In the genomic region with DNA sequence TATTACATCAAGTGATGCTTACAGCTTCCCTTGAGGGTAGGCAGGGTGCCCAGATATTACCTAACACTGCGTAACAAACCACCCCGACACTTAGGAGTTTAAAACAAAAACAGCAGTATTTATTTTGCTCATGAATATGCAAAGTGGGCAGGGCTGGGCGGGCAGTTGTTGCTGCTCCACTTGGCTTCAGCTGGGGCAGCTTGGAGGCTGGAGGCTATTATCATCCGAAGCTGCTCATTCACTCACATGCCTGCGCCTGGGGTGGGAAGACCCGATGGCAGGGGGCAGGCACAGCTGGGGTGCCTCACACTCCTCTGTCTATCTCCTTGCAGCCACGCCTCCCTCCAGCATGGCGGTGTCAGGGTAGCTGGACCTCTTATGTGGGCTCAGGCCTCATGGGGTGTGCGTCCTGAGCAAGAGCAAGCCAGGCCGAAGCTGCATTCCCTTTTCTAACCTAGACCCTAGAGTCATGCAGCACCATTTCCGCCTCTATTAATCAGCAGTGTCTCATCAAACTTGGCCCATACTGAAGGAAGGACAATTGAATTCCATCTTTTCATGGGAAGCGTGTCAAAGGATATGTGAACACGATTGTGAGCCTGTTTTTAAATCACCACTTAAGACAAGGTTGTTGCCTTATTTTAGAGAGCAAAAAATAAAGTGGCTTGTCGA, we compare ENCODE assay signal across 23 cellular contexts. TPM values are rescaled to one million over a fixed set of nuclear protein-coding genes. Genes with fewer than 3 reads are reported as not detected.
DNase-seq lines count a peak whose midpoint lies in the region; ATAC-seq and TF ChIP-seq lines count a peak whose summit lies in the region.
"Had no signal": no experiment of that assay in that cellular context is flagged by ENCODE, and none has a peak within 500 bp of the region (broad histone marks: within the 10 kb centered on the region; RNA-seq: fewer than 3 reads in every experiment).

No MANE protein-coding gene starts in this region.

- H3K27ac ChIP-seq in mesendoderm (ENCODE audit: low read depth, low read length) = no peak overlapping the region
- H3K27ac ChIP-seq: cardiac muscle cell, parathyroid adenoma, transverse colon had no signal

- H3K27ac Mint-ChIP-seq in WTC11 = no peak overlapping the region
- H3K27ac Mint-ChIP-seq: activated CD4-positive, alpha-beta T cell treated with anti-CD3 and anti-CD28 coated beads, Interleukin-2, amount 10 ng/mL, durations not matched to agents 7 days and 5 days; activated CD8-positive, alpha-beta memory T cell treated with anti-CD3 and anti-CD28 coated beads, Interleukin-2, amount 10 ng/mL, durations not matched to agents 7 days and 5 days; activated naive CD4-positive, alpha-beta T cell treated with anti-CD3 and anti-CD28 coated beads, Interleukin-2, amount 50 U/mL, for 24 hours; nephron; stimulated activated naive CD8-positive, alpha-beta T cell treated with anti-CD3 and anti-CD28 coated beads, Interleukin-15, amount 100 ng/mL, for 72 hours had no signal

- H3K4me1 ChIP-seq in mesendoderm (ENCODE audit: control insufficient read depth, low read depth, low read length) (no peaks in the 10 kb centered on the region), BE2C (no peaks in the 10 kb centered on the region; the same call in 1 of the 2 replicates)
- H3K4me1 ChIP-seq: parathyroid adenoma had no signal

- H3K4me3 Mint-ChIP-seq in WTC11 = no peak overlapping the region
- H3K4me3 Mint-ChIP-seq: activated CD4-positive, alpha-beta T cell treated with anti-CD3 and anti-CD28 coated beads, Interleukin-2, amount 10 ng/mL, durations not matched to agents 7 days and 5 days; activated CD8-positive, alpha-beta memory T cell treated with anti-CD3 and anti-CD28 coated beads, Interleukin-2, amount 10 ng/mL, durations not matched to agents 7 days and 5 days; activated naive CD4-positive, alpha-beta T cell treated with anti-CD3 and anti-CD28 coated beads, Interleukin-2, amount 50 U/mL, for 24 hours; CD8-positive, alpha-beta memory T cell; nephron; stimulated activated naive CD8-positive, alpha-beta T cell treated with anti-CD3 and anti-CD28 coated beads, Interleukin-15, amount 100 ng/mL, for 72 hours had no signal

- H3K79me1 ChIP-seq in mesendoderm (ENCODE audit: low read length) = no peaks in the 10 kb centered on the region

- H2BK5ac ChIP-seq in mesendoderm (ENCODE audit: low read length) = no peak overlapping the region

- no peak overlapping the region for H4K8ac ChIP-seq in mesendoderm (ENCODE audit: low read depth, low read length)

- POLR2A ChIA-PET in WTC11 (lab: Charles Lee) = no interaction called here

- no peak overlapping the region for H3K4ac ChIP-seq in mesendoderm (ENCODE audit: low read depth, low read length)

- H3K36me3 Mint-ChIP-seq in WTC11 = no peaks in the 10 kb centered on the region
- H3K36me3 Mint-ChIP-seq: activated CD8-positive, alpha-beta memory T cell treated with anti-CD3 and anti-CD28 coated beads, Interleukin-2, amount 10 ng/mL, durations not matched to agents 7 days and 5 days; activated naive CD4-positive, alpha-beta T cell treated with anti-CD3 and anti-CD28 coated beads, Interleukin-2, amount 50 U/mL, for 24 hours; CD8-positive, alpha-beta memory T cell had no signal

- WGBS in mesendoderm (ENCODE audit: extremely low coverage, insufficient coverage, low lambda C conversion rate) = no CpG with 5 or more reads among the region's 14 CpGs

- H4K5ac ChIP-seq in mesendoderm (ENCODE audit: low read length) = no peak overlapping the region

- peaks cover 8% of the 10 kb centered on the region for H3K4me1 Mint-ChIP-seq in WTC11
- H3K4me1 Mint-ChIP-seq: activated CD4-positive, alpha-beta T cell treated with anti-CD3 and anti-CD28 coated beads, Interleukin-2, amount 10 ng/mL, durations not matched to agents 7 days and 5 days; activated CD8-positive, alpha-beta memory T cell treated with anti-CD3 and anti-CD28 coated beads, Interleukin-2, amount 10 ng/mL, durations not matched to agents 7 days and 5 days; activated naive CD4-positive, alpha-beta T cell treated with anti-CD3 and anti-CD28 coated beads, Interleukin-2, amount 50 U/mL, for 24 hours; CD8-positive, alpha-beta memory T cell; stimulated activated naive CD8-positive, alpha-beta T cell treated with anti-CD3 and anti-CD28 coated beads, Interleukin-15, amount 100 ng/mL, for 72 hours had no signal

- ATAC-seq in WTC11 (peak; percentile 11; the same call in 1 of the 2 replicates), esophagus mucosa (peak; percentile 4), SK-N-SH treated with all-trans-retinoic acid at 6 μM for 48 hours (no peak)
- ATAC-seq: activated CD8-positive, alpha-beta memory T cell treated with anti-CD3 and anti-CD28 coated beads, Interleukin-2, amount 10 ng/mL, durations not matched to agents 7 days and 5 days; left lobe of liver; stimulated activated naive CD8-positive, alpha-beta T cell treated with anti-CD3 and anti-CD28 coated beads, Interleukin-15, amount 100 ng/mL, for 72 hours had no signal

- no peak overlapping the region for H3K23ac ChIP-seq in mesendoderm (ENCODE audit: low read length)

- H3K4me3 ChIP-seq in mesendoderm (ENCODE audit: low read length) (no peak overlapping the region), BE2C (ENCODE audit: low read depth, low read length) (no peak overlapping the region)
- H3K4me3 ChIP-seq: cardiac muscle cell, transverse colon had no signal

- no peaks in the 10 kb centered on the region for H3K9me3 Mint-ChIP-seq in WTC11
- H3K9me3 Mint-ChIP-seq: activated CD4-positive, alpha-beta T cell treated with anti-CD3 and anti-CD28 coated beads, Interleukin-2, amount 10 ng/mL, durations not matched to agents 7 days and 5 days; activated naive CD4-positive, alpha-beta T cell treated with anti-CD3 and anti-CD28 coated beads, Interleukin-2, amount 50 U/mL, for 24 hours; CD8-positive, alpha-beta memory T cell; nephron; stimulated activated naive CD8-positive, alpha-beta T cell treated with anti-CD3 and anti-CD28 coated beads, Interleukin-15, amount 100 ng/mL, for 72 hours had no signal

- no peak overlapping the region for H3K18ac ChIP-seq in mesendoderm (ENCODE audit: low read length)

- peak overlapping the region; percentile 10 for H3K56ac ChIP-seq in mesendoderm (ENCODE audit: low read length)

- no peak overlapping the region for H3K9ac ChIP-seq in mesendoderm (ENCODE audit: low read length)
- H3K9ac ChIP-seq: parathyroid adenoma had no signal

- no peak overlapping the region for H2AK5ac ChIP-seq in mesendoderm (ENCODE audit: low read length)

- no peaks in the 10 kb centered on the region for H3K36me3 ChIP-seq in mesendoderm (ENCODE audit: control insufficient read depth, insufficient read depth, low read length)
- no peaks in the 10 kb centered on the region for H3K36me3 ChIP-seq in BE2C
- H3K36me3 ChIP-seq: cardiac muscle cell, transverse colon had no signal

- H3K9me3 ChIP-seq in BE2C = no peaks in the 10 kb centered on the region
- H3K9me3 ChIP-seq: transverse colon had no signal

- no peak overlapping the region for H2BK15ac ChIP-seq in mesendoderm (replicated peaks; ENCODE audit: low read depth)

- TF ChIP-seq CTCF in WTC11 (IDR thresholded peaks at IDR 0.05) (no peak), BE2C (IDR thresholded peaks at IDR 0.05; ENCODE audit: low read depth, low read length) (no peak)

- no peaks in the 10 kb centered on the region for H3K27me3 Mint-ChIP-seq in WTC11 (ENCODE audit: low read depth)
- H3K27me3 Mint-ChIP-seq: stimulated activated naive CD8-positive, alpha-beta T cell treated with anti-CD3 and anti-CD28 coated beads, Interleukin-15, amount 100 ng/mL, for 72 hours had no signal

- no peaks in the 10 kb centered on the region for H3K27me3 ChIP-seq in mesendoderm (ENCODE audit: insufficient read depth, low read length, poor library complexity)
- H3K27me3 ChIP-seq in BE2C = no peaks in the 10 kb centered on the region
- H3K27me3 ChIP-seq: cardiac muscle cell, transverse colon had no signal

- no peak overlapping the region for H3K4me2 ChIP-seq in mesendoderm (ENCODE audit: low read length)

- H2BK120ac ChIP-seq in mesendoderm (ENCODE audit: low read depth, low read length) = no peak overlapping the region

- peak; percentile 69 for DNase-seq in ELR (ENCODE audit: low read depth)
- DNase-seq in WTC11 (ENCODE audit: low spot score) = no peak
- DNase-seq in mesendoderm = no peak
- no peak for DNase-seq in LoVo (ENCODE audit: low spot score)
- DNase-seq in HuH-7.5 (ENCODE audit: low spot score) = no peak
- no peak for DNase-seq in BE2C
- DNase-seq: activated CD4-positive, alpha-beta T cell treated with anti-CD3 and anti-CD28 coated beads, Interleukin-2, amount 10 ng/mL, durations not matched to agents 7 days and 5 days; activated CD8-positive, alpha-beta memory T cell treated with anti-CD3 and anti-CD28 coated beads, Interleukin-2, amount 10 ng/mL, durations not matched to agents 7 days and 5 days; foreskin melanocyte; GF-D8; GOT3; NCI-H1092 treated with DMSO at 0.1 percent for 48 hours; NCI-H187 treated with DMSO at 0.1 percent for 48 hours; stimulated activated naive CD8-positive, alpha-beta T cell treated with anti-CD3 and anti-CD28 coated beads, Interleukin-15, amount 100 ng/mL, for 72 hours; transverse colon had no signal

- CTCF ChIA-PET in WTC11 (lab: Charles Lee) = interaction anchor here (1.1 to 1.4 kb wide), 4 partner anchors 10 to 64 kb away, joined by 3 to 9 read pairs (median 5); no protein-coding TSS in a partner anchor

- H3K79me2 ChIP-seq in mesendoderm (ENCODE audit: control insufficient read depth, insufficient read depth, low read length) = no peaks in the 10 kb centered on the region
- H3K79me2 ChIP-seq: parathyroid adenoma had no signal

TF ChIP-seq in WTC11, 78 proteins besides CTCF, POLR2A, EP300 and RAD21 (continues in another document):
- TF ChIP-seq ZMAT4 (CRISPR knock-in tag; IDR thresholded peaks at IDR 0.05) (no peak), FOXJ3 (CRISPR knock-in tag; IDR thresholded peaks at IDR 0.05; ENCODE audit: borderline replicate concordance) (no peak), ZNF138 (CRISPR knock-in tag; conservative IDR thresholded peaks at IDR 0.05) (no peak)

TF ChIP-seq in SK-N-SH treated with all-trans-retinoic acid at 6 μM for 48 hours, 23 proteins besides CTCF, POLR2A, EP300 and RAD21 (continues in another document):
- TF ChIP-seq ZNF565 (CRISPR knock-in tag; conservative IDR thresholded peaks at IDR 0.05; ENCODE audit: low read depth) = no peak
- TF ChIP-seq TOX (CRISPR knock-in tag; IDR thresholded peaks at IDR 0.05; ENCODE audit: borderline replicate concordance) = no peak
- no peak for TF ChIP-seq ISL1 (CRISPR knock-in tag; IDR thresholded peaks at IDR 0.05)
- no peak for TF ChIP-seq RARB (CRISPR knock-in tag; IDR thresholded peaks at IDR 0.05)
- no peak for TF ChIP-seq GLIS3 (CRISPR knock-in tag; IDR thresholded peaks at IDR 0.05)
- no peak for TF ChIP-seq TCF4 (CRISPR knock-in tag; IDR thresholded peaks at IDR 0.05; ENCODE audit: borderline replicate concordance)
- no peak for TF ChIP-seq OSR1 (CRISPR knock-in tag; IDR thresholded peaks at IDR 0.05)
- TF ChIP-seq ZNF70 (CRISPR knock-in tag; IDR thresholded peaks at IDR 0.05) = no peak
- TF ChIP-seq CSDC2 (CRISPR knock-in tag; IDR thresholded peaks at IDR 0.05) = no peak

RNA-seq across cellular contexts. Expression of gene SDC1, which starts 55.0 kb away (rescaled TPM):
- total RNA-seq in WTC11 (2021) = 47.3 to 52.6 TPM (median 52.6 TPM) in 3 replicates
- total RNA-seq in esophagus mucosa = 477 TPM
- polyA plus RNA-seq in mesendoderm (2013, experiment 1 of 2) = 27.6 TPM
- polyA plus RNA-seq in mesendoderm (2013, experiment 2 of 2) = 27.4 TPM
- polyA plus RNA-seq in BE2C (2012; ENCODE audit: insufficient read depth, insufficient read length, low read depth) = 21.2 TPM
- polyA plus RNA-seq: CD8-positive, alpha-beta memory T cell had no signal
